8 cellular contexts compared by ENCODE assay signal in genomic region chr2:172084484-172084733, GRCh38. TPM values are rescaled to one million over a fixed set of nuclear protein-coding genes. Genes with fewer than 3 reads are reported as not detected.
A peak's percentile ranks its signal among the peaks of the same experiment; 100 is the strongest.
DNase-seq lines count a peak whose midpoint lies in the region; TF ChIP-seq lines count a peak whose summit lies in the region.

No MANE protein-coding gene starts in this region.

- no peaks in the 10 kb centered on the region for H3K36me3 ChIP-seq in spleen

- CTCF ChIA-PET in activated CD4-positive, alpha-beta T cell treated with anti-CD3 and anti-CD28 coated beads, Interleukin-2, amount 10 ng/mL, durations not matched to agents 7 days and 5 days (lab: Charles Lee) = interaction anchor here (2.0 to 2.7 kb wide), 2 partner anchors 15 to 22 kb away, joined by 6 to 8 read pairs; no protein-coding TSS in a partner anchor

- no peak for DNase-seq in activated CD4-positive, alpha-beta T cell treated with anti-CD3 and anti-CD28 coated beads, Interleukin-2, amount 10 ng/mL, durations not matched to agents 7 days and 5 days
- no peak for DNase-seq in activated CD4-positive, alpha-beta T cell treated with anti-CD3 and anti-CD28 coated beads, Interleukin-2, amount 50 U/mL, for 4 hours
- DNase-seq in NCI-H69 (lab: John Stamatoyannopoulos, UW) (peak; percentile 82), epithelial cell of esophagus (ENCODE audit: low read depth) (no peak), spleen (no peak), KG1 (lab: John Stamatoyannopoulos, UW) (no peak), GM13976 (ENCODE audit: low spot score) (no peak), COLO829 (ENCODE audit: low spot score) (no peak)

- peaks cover 50 to 100% (median 99%) of the 10 kb centered on the region in 7 donors for H3K27me3 ChIP-seq in spleen (replicated peaks in 1 of 7)

- no peaks in the 10 kb centered on the region for H3K9me3 Mint-ChIP-seq in activated CD4-positive, alpha-beta T cell treated with anti-CD3 and anti-CD28 coated beads, Interleukin-2, amount 10 ng/mL, durations not matched to agents 7 days and 5 days

- POLR2A ChIA-PET in activated CD4-positive, alpha-beta T cell treated with anti-CD3 and anti-CD28 coated beads, Interleukin-2, amount 10 ng/mL, durations not matched to agents 7 days and 5 days (lab: Charles Lee) = no interaction called here

- peaks cover 18 to 86% (median 50%) of the 10 kb centered on the region in 6 donors for H3K4me1 ChIP-seq in spleen

- intact Hi-C loops in spleen (cut with DNase I; ENCODE audit: low total_unique reads) = no loop called here

- H3K36me3 Mint-ChIP-seq in activated CD4-positive, alpha-beta T cell treated with anti-CD3 and anti-CD28 coated beads, Interleukin-2, amount 10 ng/mL, durations not matched to agents 7 days and 5 days (ENCODE audit: low read depth) = peaks cover 12% of the 10 kb centered on the region

- no peak overlapping the region for H3K27ac ChIP-seq in spleen

- H3K27me3 Mint-ChIP-seq in activated CD4-positive, alpha-beta T cell treated with anti-CD3 and anti-CD28 coated beads, Interleukin-2, amount 10 ng/mL, durations not matched to agents 7 days and 5 days = peaks cover 95% of the 10 kb centered on the region

- peak overlapping the region; percentile 57 for H3K4me3 Mint-ChIP-seq in activated CD4-positive, alpha-beta T cell treated with anti-CD3 and anti-CD28 coated beads, Interleukin-2, amount 10 ng/mL, durations not matched to agents 7 days and 5 days

- H3K9me3 ChIP-seq in spleen = peaks cover 0 to 38% (median 0%) of the 10 kb centered on the region in 8 donors

- H3K4me3 ChIP-seq in epithelial cell of esophagus (ENCODE audit: low read length) (peak overlapping the region; percentile 34), spleen (peak overlapping the region in 7 of 8 donors; percentile 37 to 69 (median 52))

- in situ Hi-C loops in GM13976 (cut with MboI; ENCODE audit: low sequenced_read_pairs, unreplicated experiment) = loop anchor here (25.0 kb wide), 2 partner anchors 1272 to 1372 kb away; partner anchors contain the start of genes GAD1 and SP5

- TF ChIP-seq CTCF in epithelial cell of esophagus (IDR thresholded peaks at IDR 0.05; ENCODE audit: insufficient read depth, low read depth, low read length, missing control alignments) (no peak), spleen (IDR thresholded peaks at IDR 0.05 in 8 of 11, conservative IDR thresholded peaks at IDR 0.05 in 3 of 11) (no peak), GM13976 (IDR thresholded peaks at IDR 0.05; ENCODE audit: borderline replicate concordance, control extremely low read depth, extremely low read depth, insufficient read depth, missing control alignments) (no peak)

- 0 to 6% (median 3%) methylated on average over 5 to 15 of the region's 15 CpGs for WGBS in spleen, 5 donors

- no peak for TF ChIP-seq POLR2A in spleen (IDR thresholded peaks at IDR 0.05)

- no peak overlapping the region for H3K27ac Mint-ChIP-seq in activated CD4-positive, alpha-beta T cell treated with anti-CD3 and anti-CD28 coated beads, Interleukin-2, amount 10 ng/mL, durations not matched to agents 7 days and 5 days

- peaks cover 66% of the 10 kb centered on the region for H3K4me1 Mint-ChIP-seq in activated CD4-positive, alpha-beta T cell treated with anti-CD3 and anti-CD28 coated beads, Interleukin-2, amount 10 ng/mL, durations not matched to agents 7 days and 5 days

RNA-seq across cellular contexts. Expression of gene DLX1, which starts 0.9 kb away (rescaled TPM):
- total RNA-seq in activated CD4-positive, alpha-beta T cell treated with anti-CD3 and anti-CD28 coated beads, Interleukin-2, amount 10 ng/mL, durations not matched to agents 7 days and 5 days = not detected
- total RNA-seq in spleen = not detected
- under 1 TPM in 1 of 3 donors, not detected in 2; 0.16 TPM for polyA plus RNA-seq in spleen

RNA-seq across cellular contexts. Expression of gene DLX2, which starts 18.3 kb away (rescaled TPM):
- not detected for total RNA-seq in activated CD4-positive, alpha-beta T cell treated with anti-CD3 and anti-CD28 coated beads, Interleukin-2, amount 10 ng/mL, durations not matched to agents 7 days and 5 days
- not detected for total RNA-seq in spleen
- under 1 TPM in 1 of 3 donors, not detected in 2; 0.06 TPM for polyA plus RNA-seq in spleen
